In genomic region chr7:100818825-100819224, GRCh38 we compare ENCODE assay signal across 14 cellular contexts. TPM values are rescaled to one million over a fixed set of nuclear protein-coding genes. Genes with fewer than 3 reads are reported as not detected.
DNase-seq lines count a peak whose midpoint lies in the region; ATAC-seq, FAIRE-seq and TF ChIP-seq lines count a peak whose summit lies in the region.
"Had no signal": no experiment of that assay in that cellular context is flagged by ENCODE, and none has a peak within 500 bp of the region (broad histone marks: within the 10 kb centered on the region; RNA-seq: fewer than 3 reads in every experiment).

No MANE protein-coding gene starts in this region.

- ATAC-seq in WTC11 (no peak), GM21825 (IDR thresholded peaks at IDR 0.05; ENCODE audit: unreplicated experiment) (no peak)
- ATAC-seq: A549 had no signal

- H3K4me1 Mint-ChIP-seq in WTC11 (no peaks in the 10 kb centered on the region), progenitor cell of endocrine pancreas (ENCODE audit: low read depth) (no peaks in the 10 kb centered on the region), nephron progenitor cell (peaks cover 5% of the 10 kb centered on the region)
- H3K4me1 Mint-ChIP-seq: CD4-positive, alpha-beta memory T cell had no signal

- no peaks in the 10 kb centered on the region for H3K9me3 Mint-ChIP-seq in WTC11
- H3K9me3 Mint-ChIP-seq in progenitor cell of endocrine pancreas (ENCODE audit: low read depth): no peaks in the 10 kb centered on the region
- H3K9me3 Mint-ChIP-seq in nephron progenitor cell: no peaks in the 10 kb centered on the region
- H3K9me3 Mint-ChIP-seq: CD4-positive, alpha-beta memory T cell had no signal

- H3K27ac Mint-ChIP-seq in WTC11 (peak overlapping the region; percentile 91), progenitor cell of endocrine pancreas (peak overlapping the region; percentile 70), nephron progenitor cell (no peak overlapping the region)
- H3K27ac Mint-ChIP-seq: CD4-positive, alpha-beta memory T cell had no signal

- no peaks in the 10 kb centered on the region for H3K27me3 Mint-ChIP-seq in WTC11 (ENCODE audit: low read depth)
- H3K27me3 Mint-ChIP-seq in progenitor cell of endocrine pancreas: no peaks in the 10 kb centered on the region
- H3K27me3 Mint-ChIP-seq in nephron progenitor cell (ENCODE audit: low read depth, poor library complexity): no peaks in the 10 kb centered on the region

- H3K4me1 ChIP-seq in endothelial cell of umbilical vein (ENCODE audit: control insufficient read depth, extremely low read depth, insufficient read depth, low read length): peaks cover 4% of the 10 kb centered on the region
- H3K4me1 ChIP-seq: BE2C had no signal

- no peaks in the 10 kb centered on the region for H4K20me1 ChIP-seq in endothelial cell of umbilical vein (replicated peaks; ENCODE audit: control insufficient read depth, extremely low read depth, insufficient read depth, low read length)

- intact Hi-C loops in endothelial cell of umbilical vein (cut with micrococcal nuclease): no loop called here

- H3K4me2 ChIP-seq in endothelial cell of umbilical vein (ENCODE audit: insufficient read depth, low read length): no peak overlapping the region
- H3K4me2 ChIP-seq: A549 had no signal

- H3K27me3 ChIP-seq in H7 (ENCODE audit: control insufficient read depth, insufficient read depth, low read length) (no peaks in the 10 kb centered on the region), endothelial cell of umbilical vein (ENCODE audit: control insufficient read depth in 2 of 2, insufficient read depth in 2 of 2, low read length in 2 of 2) (no peaks in the 10 kb centered on the region)
- H3K27me3 ChIP-seq: BE2C had no signal

- BruUV-seq in endothelial cell of umbilical vein (replicated peaks; lab: Mats Ljungman, UMichigan): no TSS peak

- peaks cover 59% of the 10 kb centered on the region for H3K36me3 ChIP-seq in H7 (replicated peaks; ENCODE audit: control insufficient read depth, insufficient read depth, low read length)
- H3K36me3 ChIP-seq in endothelial cell of umbilical vein (ENCODE audit: control insufficient read depth in 2 of 2, extremely low read depth in 1 of 2, insufficient read depth in 2 of 2, low read length in 2 of 2): peaks cover 37 to 69% of the 10 kb centered on the region in 2 experiments
- H3K36me3 ChIP-seq: BE2C had no signal

- peak; percentile 29 for TF ChIP-seq POLR2A in endothelial cell of umbilical vein (IDR thresholded peaks at IDR 0.05; ENCODE audit: low read depth, low read length)

- no peak overlapping the region for H3K27ac ChIP-seq in endothelial cell of umbilical vein (ENCODE audit: insufficient read depth, low read depth, low read length)
- H3K27ac ChIP-seq: A549, C4-2B had no signal

- no peak overlapping the region for H3K9ac ChIP-seq in endothelial cell of umbilical vein (replicated peaks; ENCODE audit: extremely low read depth, insufficient read depth, low read length)

- H3K9me3 ChIP-seq in endothelial cell of umbilical vein (replicated peaks; ENCODE audit: control insufficient read depth, insufficient read depth, low read length): no peaks in the 10 kb centered on the region
- H3K9me3 ChIP-seq: A549, BE2C had no signal

- CTCF ChIA-PET in WTC11 (lab: Charles Lee): interaction anchor here (0.7 to 1.1 kb wide), 2 partner anchors 15 to 18 kb away, joined by 3 read pairs; no protein-coding TSS in a partner anchor
- CTCF ChIA-PET in endothelial cell of umbilical vein (lab: Charles Lee): interaction anchor here (1.1 to 4.5 kb wide), 3 partner anchors 13 to 33 kb away, joined by 3 to 29 read pairs (median 3); partner anchors contain the start of gene SLC12A9

- H3K9me1 ChIP-seq in endothelial cell of umbilical vein (replicated peaks; ENCODE audit: control insufficient read depth, extremely low read depth, insufficient read depth, low read length): no peaks in the 10 kb centered on the region

- peaks cover 33% of the 10 kb centered on the region for H3K79me2 ChIP-seq in endothelial cell of umbilical vein (ENCODE audit: control insufficient read depth, insufficient read depth, low read length)

- POLR2A ChIA-PET in WTC11 (lab: Charles Lee) (no interaction called here), endothelial cell of umbilical vein (lab: Charles Lee) (interaction anchor here (0.6 kb wide), 1 partner anchor 18 kb away, joined by 5 read pairs; no protein-coding TSS in a partner anchor)

- DNase-seq in H7 (peak; percentile 22), WTC11 (ENCODE audit: low spot score) (no peak), endothelial cell of umbilical vein (ENCODE audit: low read depth, low spot score) (no peak), progenitor cell of endocrine pancreas (ENCODE audit: low spot score, unreplicated experiment) (no peak), activated gamma-delta T cell (lab: John Stamatoyannopoulos, UW) (no peak), urothelium cell line (ENCODE audit: low spot score) (no peak), nephron progenitor cell (no peak)
- DNase-seq: BE2C; CD4-positive, alpha-beta memory T cell; DMS53 had no signal

- no peak overlapping the region for H2AFZ ChIP-seq in endothelial cell of umbilical vein (ENCODE audit: low read depth, low read length)

- H3K4me3 ChIP-seq in H7 (ENCODE audit: insufficient read depth, low read depth, low read length): no peak overlapping the region
- no peak overlapping the region for H3K4me3 ChIP-seq in endothelial cell of umbilical vein (replicated peaks in 1 of 3; ENCODE audit: insufficient read depth in 1 of 3, low read depth in 1 of 3, low read length in 3 of 3)
- H3K4me3 ChIP-seq: A549 had no signal

- FAIRE-seq in endothelial cell of umbilical vein (lab: Jason Lieb, UNC): no peak
- FAIRE-seq in urothelium cell line (lab: Jason Lieb, UNC): no peak
- FAIRE-seq: A549, H54 had no signal

- H3K4me3 Mint-ChIP-seq in WTC11 (no peak overlapping the region), progenitor cell of endocrine pancreas (ENCODE audit: low read depth) (no peak overlapping the region), nephron progenitor cell (no peak overlapping the region)
- H3K4me3 Mint-ChIP-seq: CD4-positive, alpha-beta memory T cell had no signal

- H3K36me3 Mint-ChIP-seq in WTC11 (peaks cover 74% of the 10 kb centered on the region), progenitor cell of endocrine pancreas (ENCODE audit: insufficient read depth) (peaks cover 38% of the 10 kb centered on the region), nephron progenitor cell (ENCODE audit: low read depth) (peaks cover 69% of the 10 kb centered on the region)

- dilution Hi-C loops in endothelial cell of umbilical vein (cut with MboI; ENCODE audit: extremely low pct_ligation_motif_present, low sequenced_read_pairs): no loop called here

- TF ChIP-seq CTCF in WTC11 (IDR thresholded peaks at IDR 0.05) (no peak), endothelial cell of umbilical vein (IDR thresholded peaks at IDR 0.05; ENCODE audit: extremely low read depth in 1 of 2, insufficient read depth in 1 of 2, low read depth in 1 of 2, low read length in 2 of 2) (no peak), progenitor cell of endocrine pancreas (IDR thresholded peaks at IDR 0.05; ENCODE audit: unreplicated experiment) (no peak), nephron progenitor cell (IDR thresholded peaks at IDR 0.05) (no peak)

RNA-seq across cellular contexts. Expression of gene EPHB4, which starts 8.5 kb away (rescaled TPM):
- 141 and 143 TPM in 2 replicates for total RNA-seq in H7 (2014; rRNA removed; shearing (Covaris generic))
- 99.7 to 120 TPM (median 104 TPM) in 3 replicates for total RNA-seq in WTC11 (2021)
- 148 and 193 TPM in 2 replicates for total RNA-seq in endothelial cell of umbilical vein
- 240 and 274 TPM in 2 replicates for polyA plus RNA-seq in endothelial cell of umbilical vein
- polyA plus RNA-seq in endothelial cell of umbilical vein (2011; cell fraction: cytosol; rRNA removed): 252 and 260 TPM in 2 replicates
- polyA plus RNA-seq in endothelial cell of umbilical vein (2011; cell fraction: nucleus; rRNA removed): 262 and 267 TPM in 2 replicates
- polyA plus RNA-seq in endothelial cell of umbilical vein (2012): 170 and 173 TPM in 2 replicates
- 243 and 340 TPM in 2 replicates for polyA minus RNA-seq in endothelial cell of umbilical vein
- 24.2 TPM for polyA minus RNA-seq in endothelial cell of umbilical vein (2011; cell fraction: cytosol; rRNA and poly(A)+ RNA removed)
- 99.7 and 134 TPM in 2 replicates for polyA minus RNA-seq in endothelial cell of umbilical vein (2011; cell fraction: nucleus; rRNA and poly(A)+ RNA removed)
- 164 TPM in 2 replicates for total RNA-seq in progenitor cell of endocrine pancreas

RNA-seq across cellular contexts. Expression of gene SLC12A9, which starts 33.7 kb away (rescaled TPM):
- total RNA-seq in H7 (2014; rRNA removed; shearing (Covaris generic)): 21.9 and 27.9 TPM in 2 replicates
- total RNA-seq in WTC11 (2021) (32.6 to 39.3 TPM (median 34.1 TPM) in 3 replicates), endothelial cell of umbilical vein (30.1 and 35.0 TPM in 2 replicates), progenitor cell of endocrine pancreas (57.9 and 62.6 TPM in 2 replicates)
- 37.0 and 37.5 TPM in 2 replicates for polyA plus RNA-seq in endothelial cell of umbilical vein
- polyA plus RNA-seq in endothelial cell of umbilical vein (2011; cell fraction: cytosol; rRNA removed): 16.4 and 21.1 TPM in 2 replicates
- polyA plus RNA-seq in endothelial cell of umbilical vein (2011; cell fraction: nucleus; rRNA removed): 62.1 and 65.2 TPM in 2 replicates
- polyA plus RNA-seq in endothelial cell of umbilical vein (2012): 23.0 and 23.7 TPM in 2 replicates
- 29.1 and 35.8 TPM in 2 replicates for polyA minus RNA-seq in endothelial cell of umbilical vein
- polyA minus RNA-seq in endothelial cell of umbilical vein (2011; cell fraction: cytosol; rRNA and poly(A)+ RNA removed): 4.3 TPM
- polyA minus RNA-seq in endothelial cell of umbilical vein (2011; cell fraction: nucleus; rRNA and poly(A)+ RNA removed): 13.5 and 18.8 TPM in 2 replicates

RNA-seq across cellular contexts. Expression of gene TRIP6, which starts 48.4 kb away (rescaled TPM):
- 95.7 and 118 TPM in 2 replicates for total RNA-seq in H7 (2014; rRNA removed; shearing (Covaris generic))
- total RNA-seq in WTC11 (2021) (128 to 140 TPM (median 130 TPM) in 3 replicates), endothelial cell of umbilical vein (84.5 and 90.3 TPM in 2 replicates), progenitor cell of endocrine pancreas (76.9 and 87.0 TPM in 2 replicates)
- polyA plus RNA-seq in endothelial cell of umbilical vein: 88.6 and 90.3 TPM in 2 replicates
- polyA plus RNA-seq in endothelial cell of umbilical vein (2011; cell fraction: cytosol; rRNA removed): 69.4 and 77.1 TPM in 2 replicates
- 65.8 and 79.0 TPM in 2 replicates for polyA plus RNA-seq in endothelial cell of umbilical vein (2011; cell fraction: nucleus; rRNA removed)
- 60.3 and 63.1 TPM in 2 replicates for polyA plus RNA-seq in endothelial cell of umbilical vein (2012)
- polyA minus RNA-seq in endothelial cell of umbilical vein: 40.6 and 47.6 TPM in 2 replicates
- 36.6 TPM for polyA minus RNA-seq in endothelial cell of umbilical vein (2011; cell fraction: cytosol; rRNA and poly(A)+ RNA removed)
- polyA minus RNA-seq in endothelial cell of umbilical vein (2011; cell fraction: nucleus; rRNA and poly(A)+ RNA removed): 14.4 and 21.5 TPM in 2 replicates

RNA-seq across cellular contexts. Expression of gene SRRT, which starts 56.1 kb away (rescaled TPM):
- total RNA-seq in H7 (2014; rRNA removed; shearing (Covaris generic)): 82.8 and 101 TPM in 2 replicates
- total RNA-seq in WTC11 (2021) (209 to 238 TPM (median 233 TPM) in 3 replicates), endothelial cell of umbilical vein (199 and 202 TPM in 2 replicates), progenitor cell of endocrine pancreas (293 and 302 TPM in 2 replicates)
- 51.9 and 58.6 TPM in 2 replicates for polyA plus RNA-seq in endothelial cell of umbilical vein
- 56.1 and 57.3 TPM in 2 replicates for polyA plus RNA-seq in endothelial cell of umbilical vein (2011; cell fraction: cytosol; rRNA removed)
- polyA plus RNA-seq in endothelial cell of umbilical vein (2011; cell fraction: nucleus; rRNA removed): 334 and 404 TPM in 2 replicates
- 88.7 and 117 TPM in 2 replicates for polyA plus RNA-seq in endothelial cell of umbilical vein (2012)
- 60.4 and 90.5 TPM in 2 replicates for polyA minus RNA-seq in endothelial cell of umbilical vein
- 52.0 TPM for polyA minus RNA-seq in endothelial cell of umbilical vein (2011; cell fraction: cytosol; rRNA and poly(A)+ RNA removed)
- polyA minus RNA-seq in endothelial cell of umbilical vein (2011; cell fraction: nucleus; rRNA and poly(A)+ RNA removed): 66.1 and 79.9 TPM in 2 replicates
